Comparison of ENCODE assay signal across 16 cellular contexts in the genomic region with DNA sequence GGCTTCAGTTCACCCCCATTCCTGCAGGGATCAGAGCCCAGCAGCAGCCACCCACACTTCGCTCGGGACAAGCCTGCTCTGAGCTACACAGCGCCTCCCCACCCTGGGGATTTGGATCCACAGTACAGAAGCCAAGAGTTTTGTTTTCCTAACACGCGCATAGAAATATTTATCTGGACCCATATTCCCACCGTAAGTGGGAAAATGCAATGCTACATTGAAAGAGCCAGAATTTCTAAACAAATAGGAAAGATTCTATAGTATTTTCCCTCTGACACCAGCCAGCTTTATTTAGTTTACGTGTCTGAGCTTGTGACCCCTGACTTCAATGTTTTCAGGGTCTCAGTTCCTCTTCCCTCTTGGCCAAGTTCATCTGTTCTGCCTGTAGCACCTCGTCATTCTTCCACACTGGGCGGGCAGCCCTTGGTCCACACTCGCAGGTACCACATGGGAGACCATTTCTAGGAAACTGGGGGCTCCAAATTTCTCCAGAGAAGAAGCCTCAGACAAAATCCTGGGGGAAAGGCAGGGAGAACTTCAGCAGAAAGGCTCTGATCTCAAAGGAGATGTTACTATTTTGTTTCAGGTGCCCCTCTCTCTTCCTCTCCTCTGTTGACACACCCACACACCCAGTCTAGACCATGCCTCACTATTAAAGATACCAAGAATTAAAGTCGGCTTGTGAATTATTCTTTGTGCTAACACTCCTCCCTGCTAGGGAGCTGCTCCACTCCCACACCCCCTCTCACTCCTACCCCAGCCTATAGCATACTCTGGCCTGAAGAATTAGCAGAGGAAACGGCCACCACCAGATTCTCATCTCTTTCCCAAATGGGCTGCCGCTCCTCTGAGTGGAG.
A peak's percentile ranks its signal among the peaks of the same experiment; 100 is the strongest.
DNase-seq lines count a peak whose midpoint lies in the region; ATAC-seq and TF ChIP-seq lines count a peak whose summit lies in the region.
"Had no signal": no experiment of that assay in that cellular context is flagged by ENCODE, and none has a peak within 500 bp of the region (broad histone marks: within the 10 kb centered on the region; RNA-seq: fewer than 3 reads in every experiment).

No MANE protein-coding gene starts in this region.

- no peak overlapping the region for H3K9ac ChIP-seq in GM23248

- peaks cover under 1% of the 10 kb centered on the region for H3K27me3 Mint-ChIP-seq in endothelial cell (ENCODE audit: unreplicated experiment)
- H3K27me3 Mint-ChIP-seq in mesothelial cell of epicardium (ENCODE audit: low read depth) = peaks cover 14% of the 10 kb centered on the region
- H3K27me3 Mint-ChIP-seq: T-helper 17 cell had no signal

- TF ChIP-seq CTCF in BE2C (IDR thresholded peaks at IDR 0.05; ENCODE audit: low read depth, low read length) (peak; percentile 38), endothelial cell (IDR thresholded peaks at IDR 0.05; ENCODE audit: unreplicated experiment) (no peak), mesothelial cell of epicardium (IDR thresholded peaks at IDR 0.05; ENCODE audit: unreplicated experiment) (no peak)

- no peaks in the 10 kb centered on the region for H3K36me3 ChIP-seq in BE2C
- no peaks in the 10 kb centered on the region for H3K36me3 ChIP-seq in GM23248 (ENCODE audit: low read depth)

- H3K4me3 ChIP-seq in BE2C (ENCODE audit: low read depth, low read length) (peak overlapping the region; percentile 11), GM23248 (no peak overlapping the region)

- H3K4me1 ChIP-seq in BE2C (peaks cover 29% of the 10 kb centered on the region), GM23248 (ENCODE audit: insufficient read depth) (no peaks in the 10 kb centered on the region)

- H3K4me1 Mint-ChIP-seq in endothelial cell (ENCODE audit: unreplicated experiment) (peaks cover 43% of the 10 kb centered on the region), mesothelial cell of epicardium (peaks cover 15% of the 10 kb centered on the region)
- H3K4me1 Mint-ChIP-seq: T-helper 17 cell had no signal

- ATAC-seq in GM19328 (IDR thresholded peaks at IDR 0.05; ENCODE audit: unreplicated experiment) = peak; percentile 9
- peak; percentile 15 for ATAC-seq in HG02852 (IDR thresholded peaks at IDR 0.05; ENCODE audit: unreplicated experiment)
- no peak for ATAC-seq in HG03097 (IDR thresholded peaks at IDR 0.05; ENCODE audit: low FRiP score, unreplicated experiment)
- ATAC-seq in activated CD4-positive, CD25-positive, alpha-beta regulatory T cell treated with anti-CD3 and anti-CD28 coated beads, Interleukin-2, amount 50 U/mL, for 24 hours = no peak
- ATAC-seq: T-helper 17 cell had no signal

- peaks cover 3% of the 10 kb centered on the region for H3K36me3 Mint-ChIP-seq in endothelial cell (ENCODE audit: low read depth, unreplicated experiment)
- no peaks in the 10 kb centered on the region for H3K36me3 Mint-ChIP-seq in mesothelial cell of epicardium

- H3F3A ChIP-seq in GM23248 (ENCODE audit: insufficient read depth) = no peaks in the 10 kb centered on the region

- H3K27ac Mint-ChIP-seq in endothelial cell (ENCODE audit: unreplicated experiment) = peak overlapping the region; percentile 36
- H3K27ac Mint-ChIP-seq in mesothelial cell of epicardium = no peak overlapping the region
- H3K27ac Mint-ChIP-seq: T-helper 17 cell had no signal

- in situ Hi-C loops in GM23248 (cut with MboI) = no loop called here

- no peaks in the 10 kb centered on the region for H3K9me3 Mint-ChIP-seq in endothelial cell (ENCODE audit: unreplicated experiment)
- H3K9me3 Mint-ChIP-seq in mesothelial cell of epicardium = peaks cover 16% of the 10 kb centered on the region

- H2AFZ ChIP-seq in GM23248 = no peak overlapping the region

- no peak overlapping the region for H3K27ac ChIP-seq in GM23248

- 22 to 25% methylated on average over 13 of the region's 13 CpGs for WGBS in GM23248 (ENCODE audit: low coverage in 1 of 2, low lambda C conversion rate in 2 of 2, missing lambda C conversion rate in 2 of 2), 2 experiments

- H4K20me1 ChIP-seq in GM23248 (ENCODE audit: insufficient read depth) = no peaks in the 10 kb centered on the region

- H3K27me3 ChIP-seq in BE2C (no peaks in the 10 kb centered on the region), GM23248 (replicated peaks; ENCODE audit: insufficient read depth) (peaks cover 40% of the 10 kb centered on the region)

- DNase-seq in BE2C = peak; percentile 71
- no peak for DNase-seq in endothelial cell (ENCODE audit: low spot score)
- no peak for DNase-seq in mesothelial cell of epicardium (ENCODE audit: low spot score in 2 of 2, unreplicated experiment in 2 of 2)
- DNase-seq in GM23248 = no peak
- DNase-seq: activated CD4-positive, alpha-beta T cell treated with anti-CD3 and anti-CD28 coated beads for 48 hours; activated T-cell treated with anti-CD3 and anti-CD28 coated beads, Interleukin-2, amount 50 U/mL, for 48 hours; DMS79 treated with DMSO at 0.1 percent for 48 hours; NCI-H1105 treated with DMSO at 0.1 percent for 48 hours; NCI-H446 treated with DMSO at 0.1 percent for 48 hours; posterior cingulate gyrus; stimulated activated CD4-positive, alpha-beta T cell treated with anti-CD3 and anti-CD28 coated beads, Interleukin-1b, Interleukin-23, amount 100 ng/mL, for 48 hours; T-helper 17 cell had no signal

- no peak overlapping the region for H3K4me2 ChIP-seq in GM23248 (ENCODE audit: unreplicated experiment)

- no peak overlapping the region for H3K4me3 Mint-ChIP-seq in endothelial cell (ENCODE audit: unreplicated experiment)
- no peak overlapping the region for H3K4me3 Mint-ChIP-seq in mesothelial cell of epicardium
- H3K4me3 Mint-ChIP-seq: T-helper 17 cell had no signal

- no peaks in the 10 kb centered on the region for H3K9me3 ChIP-seq in BE2C
- H3K9me3 ChIP-seq in GM23248 (ENCODE audit: low read depth) = no peaks in the 10 kb centered on the region

- no peaks in the 10 kb centered on the region for H3K79me2 ChIP-seq in GM23248 (ENCODE audit: insufficient read depth)

- no peaks in the 10 kb centered on the region for H3K9me2 ChIP-seq in GM23248 (ENCODE audit: insufficient read depth)

Comparison
In these comparisons a context has a peak if more than half of its experiments do, and no peak if none do; other contexts are left out.
1. ATAC-seq: peak in GM19328 (single experiment) and HG02852 (single experiment); none in HG03097 (single experiment) and activated CD4-positive, CD25-positive, alpha-beta regulatory T cell treated with anti-CD3 and anti-CD28 coated beads, Interleukin-2, amount 50 U/mL, for 24 hours (0 of 2).